In the genomic region with DNA sequence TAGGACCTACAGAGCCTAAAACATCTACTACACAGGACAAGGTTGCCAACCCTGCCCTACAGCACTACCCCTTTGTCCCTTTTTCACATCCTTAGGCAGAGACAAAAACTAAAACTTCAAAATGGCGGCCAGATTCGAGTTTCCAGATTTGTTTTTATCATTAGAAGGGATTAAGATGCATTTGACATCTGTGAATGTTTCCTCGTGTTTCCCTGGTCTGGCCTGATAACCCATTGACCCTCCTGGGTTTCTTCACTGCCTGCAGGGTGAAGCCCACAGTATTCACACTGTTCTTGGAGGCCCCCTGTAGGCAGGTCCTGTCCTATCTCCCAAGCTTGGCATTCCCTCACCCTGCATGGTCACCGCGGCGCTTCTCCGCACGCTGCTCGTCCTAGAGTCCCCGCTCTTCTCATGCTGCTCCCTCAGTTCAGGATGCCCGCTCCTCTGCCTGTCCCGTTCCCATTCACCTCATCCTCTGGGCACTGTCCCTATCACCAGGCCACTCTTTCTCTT, we compare ENCODE assay signal across 14 cellular contexts.
"Had no signal": no experiment of that assay in that cellular context is flagged by ENCODE, and none has a peak within 500 bp of the region (broad histone marks: within the 10 kb centered on the region; RNA-seq: fewer than 3 reads in every experiment).

No MANE protein-coding gene starts in this region.

- H3K9me3 ChIP-seq: gastroesophageal sphincter, pancreas, thyroid gland, uterus had no signal

- H3K4me1 ChIP-seq: neural progenitor cell, thyroid gland, uterus had no signal

- ATAC-seq: activated naive CD8-positive, alpha-beta T cell treated with anti-CD3 and anti-CD28 coated beads, Interleukin-2, amount 50 U/mL, for 24 hours; gastroesophageal sphincter; pancreas had no signal

- DNase-seq: activated CD4-positive, alpha-beta memory T cell treated with anti-CD3 and anti-CD28 coated beads, Interleukin-2, amount 10 ng/mL, durations not matched to agents 7 days and 5 days; activated CD8-positive, alpha-beta memory T cell treated with anti-CD3 and anti-CD28 coated beads, Interleukin-2, amount 50 U/mL, for 48 hours; activated naive CD4-positive, alpha-beta T cell treated with Interleukin-2 at 50 U/mL for 16 hours; activated naive CD8-positive, alpha-beta T cell treated with anti-CD3 and anti-CD28 coated beads, Interleukin-2, amount 50 U/mL, for 24 hours; central memory CD4-positive, alpha-beta T cell; effector CD4-positive, alpha-beta T cell; hippocampal formation; pancreas; thyroid gland; uterus had no signal

- H3K4me1 Mint-ChIP-seq: activated CD4-positive, alpha-beta memory T cell treated with anti-CD3 and anti-CD28 coated beads, Interleukin-2, amount 10 ng/mL, durations not matched to agents 7 days and 5 days; activated naive CD8-positive, alpha-beta T cell treated with anti-CD3 and anti-CD28 coated beads, Interleukin-2, amount 50 U/mL, for 24 hours; neural progenitor cell had no signal

- H3K9me3 Mint-ChIP-seq: activated CD4-positive, alpha-beta memory T cell treated with anti-CD3 and anti-CD28 coated beads, Interleukin-2, amount 10 ng/mL, durations not matched to agents 7 days and 5 days; activated naive CD8-positive, alpha-beta T cell treated with anti-CD3 and anti-CD28 coated beads, Interleukin-2, amount 50 U/mL, for 24 hours; neural progenitor cell had no signal

- H3K27me3 Mint-ChIP-seq: activated CD4-positive, alpha-beta memory T cell treated with anti-CD3 and anti-CD28 coated beads, Interleukin-2, amount 10 ng/mL, durations not matched to agents 7 days and 5 days had no signal

- FAIRE-seq: pancreas had no signal

- H3K4me3 Mint-ChIP-seq: activated CD4-positive, alpha-beta memory T cell treated with anti-CD3 and anti-CD28 coated beads, Interleukin-2, amount 10 ng/mL, durations not matched to agents 7 days and 5 days; activated naive CD8-positive, alpha-beta T cell treated with anti-CD3 and anti-CD28 coated beads, Interleukin-2, amount 50 U/mL, for 24 hours; neural progenitor cell had no signal

- H3K4me3 ChIP-seq: coronary artery, gastroesophageal sphincter, neural progenitor cell, pancreas, smooth muscle cell, thyroid gland, uterus had no signal

- H2AFZ ChIP-seq: neural progenitor cell had no signal

- H3K27ac Mint-ChIP-seq: activated CD4-positive, alpha-beta memory T cell treated with anti-CD3 and anti-CD28 coated beads, Interleukin-2, amount 10 ng/mL, durations not matched to agents 7 days and 5 days; activated naive CD8-positive, alpha-beta T cell treated with anti-CD3 and anti-CD28 coated beads, Interleukin-2, amount 50 U/mL, for 24 hours; neural progenitor cell had no signal

- H3K36me3 ChIP-seq: pancreas, thyroid gland, uterus had no signal

- H3K4me2 ChIP-seq: neural progenitor cell, smooth muscle cell had no signal

- H3K27ac ChIP-seq: coronary artery, gastroesophageal sphincter, neural progenitor cell, pancreas, thyroid gland, uterus had no signal

- H3K27me3 ChIP-seq: gastroesophageal sphincter, neural progenitor cell, pancreas, thyroid gland, uterus had no signal

- H3K9ac ChIP-seq: neural progenitor cell had no signal
